ENCODE assay signal across 8 cellular contexts in genomic region chr6:51505451-51505850, GRCh38.
"Had no signal": no experiment of that assay in that cellular context is flagged by ENCODE, and none has a peak within 500 bp of the region (broad histone marks: within the 10 kb centered on the region; RNA-seq: fewer than 3 reads in every experiment).

No MANE protein-coding gene starts in this region.

- FAIRE-seq: H1, HTR-8/SVneo, K562 had no signal

- H2AFZ ChIP-seq: GM23338 had no signal

- H3K4me2 ChIP-seq: GM23338 had no signal

- H3K4me1 Mint-ChIP-seq: GM23338, H9 had no signal

- H3K27ac Mint-ChIP-seq: GM23338, H9, HFFc6 had no signal

- H3K9me3 Mint-ChIP-seq: GM23338 had no signal

- ATAC-seq: GM23338, HCT116, K562 had no signal

- H3K4me3 Mint-ChIP-seq: GM23338, H9, HFFc6 had no signal

- DNase-seq: H9, HFFc6, IMR-90 had no signal

- H3K4me3 ChIP-seq: GM23338, K562 had no signal
